11 cellular contexts compared by ENCODE assay signal in genomic region chr19:13790354-13790753, GRCh38. TPM values are rescaled to one million over a fixed set of nuclear protein-coding genes. Genes with fewer than 3 reads are reported as not detected.
DNase-seq lines count a peak whose midpoint lies in the region; ATAC-seq and TF ChIP-seq lines count a peak whose summit lies in the region.
"Had no signal": no experiment of that assay in that cellular context is flagged by ENCODE, and none has a peak within 500 bp of the region (broad histone marks: within the 10 kb centered on the region; RNA-seq: fewer than 3 reads in every experiment).

No MANE protein-coding gene starts in this region.

- H3K27me3 ChIP-seq in PC-3 (ENCODE audit: low read length) = no peaks in the 10 kb centered on the region

- POLR2A ChIA-PET in PC-3 (lab: Charles Lee; ENCODE audit: unreplicated experiment) = interaction anchor here (0.6 kb wide), 1 partner anchor 49 kb away, joined by 3 read pairs; no protein-coding TSS in a partner anchor

- H3K4me3 ChIP-seq in PC-3 (ENCODE audit: low read length) = no peak overlapping the region

- no peaks in the 10 kb centered on the region for H3K9me2 ChIP-seq in PC-3 (replicated peaks; ENCODE audit: low read length)

- no TSS peak for BruUV-seq in PC-3 (replicated peaks; lab: Mats Ljungman, UMichigan)

- peaks cover 3% of the 10 kb centered on the region; the same call in 1 of the 2 replicates for H3K79me2 ChIP-seq in PC-3 (ENCODE audit: low read length)

- no peaks in the 10 kb centered on the region for H3K36me3 ChIP-seq in PC-3 (ENCODE audit: low read depth, low read length)

- H3K9ac ChIP-seq in PC-3 (ENCODE audit: low read length) = no peak overlapping the region

- peak overlapping the region; percentile 52 for H3K27ac Mint-ChIP-seq in T-helper 1 cell treated with Interleukin-12 subunit alpha and Interleukin-12 subunit beta and Interleukin-4 antibody, amounts not matched to agents 30 μg/mL and 1 μg/mL, for 36 hours
- peak overlapping the region; percentile 71 for H3K27ac Mint-ChIP-seq in progenitor cell of endocrine pancreas

- H3K9me3 ChIP-seq in PC-3 (ENCODE audit: low read length) = no peaks in the 10 kb centered on the region

- ATAC-seq in HG03039 (IDR thresholded peaks at IDR 0.05; ENCODE audit: unreplicated experiment) (no peak), PC-3 (no peak)

- no peaks in the 10 kb centered on the region for H3F3A ChIP-seq in PC-3 (ENCODE audit: low read length, unreplicated experiment)

- H2AFZ ChIP-seq in PC-3 (ENCODE audit: low read length) = no peak overlapping the region

- H3K4me2 ChIP-seq in PC-3 (ENCODE audit: low read length) = no peak overlapping the region

- H3K4me3 Mint-ChIP-seq in T-helper 1 cell treated with Interleukin-12 subunit alpha and Interleukin-12 subunit beta and Interleukin-4 antibody, amounts not matched to agents 30 μg/mL and 1 μg/mL, for 36 hours = no peak overlapping the region
- H3K4me3 Mint-ChIP-seq in progenitor cell of endocrine pancreas (ENCODE audit: low read depth) = no peak overlapping the region

- TF ChIP-seq CTCF in progenitor cell of endocrine pancreas (IDR thresholded peaks at IDR 0.05; ENCODE audit: unreplicated experiment) (no peak), PC-3 (conservative IDR thresholded peaks at IDR 0.05; ENCODE audit: low read depth, low read length) (no peak)

- H3K9me3 Mint-ChIP-seq in T-helper 1 cell treated with Interleukin-12 subunit alpha and Interleukin-12 subunit beta and Interleukin-4 antibody, amounts not matched to agents 30 μg/mL and 1 μg/mL, for 36 hours = no peaks in the 10 kb centered on the region
- H3K9me3 Mint-ChIP-seq in progenitor cell of endocrine pancreas (ENCODE audit: low read depth) = no peaks in the 10 kb centered on the region

- H3K4me1 ChIP-seq in PC-3 (ENCODE audit: insufficient read depth, low read length) = peaks cover 9% of the 10 kb centered on the region

- H3K27me3 Mint-ChIP-seq in T-helper 1 cell treated with Interleukin-12 subunit alpha and Interleukin-12 subunit beta and Interleukin-4 antibody, amounts not matched to agents 30 μg/mL and 1 μg/mL, for 36 hours (ENCODE audit: low read depth) = no peaks in the 10 kb centered on the region
- no peaks in the 10 kb centered on the region for H3K27me3 Mint-ChIP-seq in progenitor cell of endocrine pancreas

- H3K36me3 Mint-ChIP-seq in T-helper 1 cell treated with Interleukin-12 subunit alpha and Interleukin-12 subunit beta and Interleukin-4 antibody, amounts not matched to agents 30 μg/mL and 1 μg/mL, for 36 hours (ENCODE audit: low read depth) = no peaks in the 10 kb centered on the region
- no peaks in the 10 kb centered on the region for H3K36me3 Mint-ChIP-seq in progenitor cell of endocrine pancreas (ENCODE audit: insufficient read depth)

- DNase-seq in T-helper 1 cell (no peak), NOMO-1 treated with DMSO at 0.1 percent for 48 hours (lab: John Stamatoyannopoulos, UW; ENCODE audit: unreplicated experiment) (peak; percentile 91), amniotic epithelial cell (ENCODE audit: low read depth) (peak; percentile 76), progenitor cell of endocrine pancreas (ENCODE audit: low spot score, unreplicated experiment) (no peak), PC-3 (no peak), activated T-cell treated with anti-CD3 and anti-CD28 coated beads for 4 hours (no peak)
- DNase-seq: activated CD4-positive, alpha-beta T cell treated with anti-CD3 and anti-CD28 coated beads, Interleukin-2, amount 50 U/mL, for 1 hour; amygdala; GDM1 had no signal

- peaks cover 26% of the 10 kb centered on the region for H3K4me1 Mint-ChIP-seq in T-helper 1 cell treated with Interleukin-12 subunit alpha and Interleukin-12 subunit beta and Interleukin-4 antibody, amounts not matched to agents 30 μg/mL and 1 μg/mL, for 36 hours (ENCODE audit: low read depth)
- peaks cover 1% of the 10 kb centered on the region for H3K4me1 Mint-ChIP-seq in progenitor cell of endocrine pancreas (ENCODE audit: low read depth)

- H3K27ac ChIP-seq in PC-3 (ENCODE audit: low read length) = no peak overlapping the region

- CTCF ChIA-PET in PC-3 (lab: Charles Lee) = no interaction called here

- no peaks in the 10 kb centered on the region for H4K20me1 ChIP-seq in PC-3 (ENCODE audit: low read length)

- intact Hi-C loops in PC-3 (cut with micrococcal nuclease) = no loop called here

RNA-seq across cellular contexts. Expression of gene ZSWIM4, which starts 4.9 kb away (rescaled TPM):
- 30.9 and 34.6 TPM in 2 replicates for total RNA-seq in progenitor cell of endocrine pancreas
- total RNA-seq in PC-3 (2014; rRNA removed) = 8.0 and 11.4 TPM in 2 replicates

RNA-seq across cellular contexts. Expression of gene C19orf53, which starts 16.1 kb away (rescaled TPM):
- total RNA-seq in progenitor cell of endocrine pancreas (78.4 and 90.1 TPM in 2 replicates), PC-3 (2014; rRNA removed) (341 and 392 TPM in 2 replicates)

RNA-seq across cellular contexts. Expression of gene MRI1, which starts 26.0 kb away (rescaled TPM):
- total RNA-seq in progenitor cell of endocrine pancreas (20.3 and 23.0 TPM in 2 replicates), PC-3 (2014; rRNA removed) (85.2 and 140 TPM in 2 replicates)

Comparison
In these comparisons a context has a peak if more than half of its experiments do, and no peak if none do; other contexts are left out.
1. DNase-seq: peak in NOMO-1 treated with DMSO at 0.1 percent for 48 hours (single experiment) and amniotic epithelial cell (single experiment); none in T-helper 1 cell (0 of 5), progenitor cell of endocrine pancreas (single experiment), PC-3 (single experiment) and activated T-cell treated with anti-CD3 and anti-CD28 coated beads for 4 hours (single experiment).